17 cellular contexts compared by ENCODE assay signal in genomic region chr16:368388-369158, GRCh38. TPM values are rescaled to one million over a fixed set of nuclear protein-coding genes. Genes with fewer than 3 reads are reported as not detected.
DNase-seq lines count a peak whose midpoint lies in the region; TF ChIP-seq lines count a peak whose summit lies in the region.
"Had no signal": no experiment of that assay in that cellular context is flagged by ENCODE, and none has a peak within 500 bp of the region (broad histone marks: within the 10 kb centered on the region; RNA-seq: fewer than 3 reads in every experiment).

No MANE protein-coding gene starts in this region.

- H3K9me2 ChIP-seq in neural cell (ENCODE audit: insufficient read depth, low read length), result no peaks in the 10 kb centered on the region

- H3F3A ChIP-seq in neural cell (ENCODE audit: insufficient read depth, low read length, poor library complexity, severe bottlenecking), result no peaks in the 10 kb centered on the region

- peak overlapping the region; percentile 6 to 79 (median 68); a peak in 10 of 22 replicates for H3K9ac ChIP-seq in BLaER1 treated with 17β-estradiol and CSF1 and Interleukin-3, amounts not matched to agents 10 nM and 100 nM
- no peak overlapping the region for H3K9ac ChIP-seq in neural cell (ENCODE audit: low read length)

- intact Hi-C loops in activated T-helper 1 cell treated with anti-CD3 and anti-CD28 coated beads, Interleukin-12 subunit alpha, Interleukin-12 subunit beta, Interleukin-2, Interleukin-4 antibody, amounts not matched to agents 30 ng/mL and 10 ng/mL and 1 ng/mL, durations not matched to agents 14 hours and 24 hours and 36 hours (cut with micrococcal nuclease), result no loop called here

- no peak for TF ChIP-seq EP300 in neural cell (conservative IDR thresholded peaks at IDR 0.05; ENCODE audit: poor library complexity, severe bottlenecking)

- H3K9me3 Mint-ChIP-seq in activated CD4-positive, alpha-beta T cell treated with anti-CD3 and anti-CD28 coated beads, Interleukin-2, amount 10 ng/mL, durations not matched to agents 7 days and 5 days, result no peaks in the 10 kb centered on the region
- H3K9me3 Mint-ChIP-seq in activated T-helper 1 cell treated with anti-CD3 and anti-CD28 coated beads, Interleukin-12 subunit alpha, Interleukin-12 subunit beta, Interleukin-2, Interleukin-4 antibody, amounts not matched to agents 30 ng/mL and 10 ng/mL and 1 ng/mL, durations not matched to agents 14 hours and 24 hours and 36 hours, result no peaks in the 10 kb centered on the region

- H3K4me1 ChIP-seq in BLaER1 treated with 17β-estradiol and CSF1 and Interleukin-3, amounts not matched to agents 10 nM and 100 nM, result peaks cover 32 to 83% (median 72%) of the 10 kb centered on the region in 10 experiments

- H2AFZ ChIP-seq in neural cell (ENCODE audit: low read depth, low read length), result no peak overlapping the region
- H2AFZ ChIP-seq: GM23248 had no signal

- peak overlapping the region in 9 of 11 experiments; percentile 84 to 98 (median 95); a peak in 16 of 22 replicates for H3K4me2 ChIP-seq in BLaER1 treated with 17β-estradiol and CSF1 and Interleukin-3, amounts not matched to agents 10 nM and 100 nM
- H3K4me2 ChIP-seq in neural cell (ENCODE audit: low read length), result no peak overlapping the region

- H3K4me3 ChIP-seq in BLaER1 treated with 17β-estradiol and CSF1 and Interleukin-3, amounts not matched to agents 10 nM and 100 nM, result no peak overlapping the region
- H3K4me3 ChIP-seq in neural cell (ENCODE audit: low read length), result peak overlapping the region; percentile 61
- H3K4me3 ChIP-seq: GM23248 had no signal

- H3K9me3 ChIP-seq in BLaER1 treated with 17β-estradiol and CSF1 and Interleukin-3, amounts not matched to agents 10 nM and 100 nM (replicated peaks in 1 of 11), result no peaks in the 10 kb centered on the region
- H3K9me3 ChIP-seq in neural cell (ENCODE audit: low read length), result no peaks in the 10 kb centered on the region

- no peaks in the 10 kb centered on the region for H3K79me2 ChIP-seq in neural cell (replicated peaks; ENCODE audit: insufficient read depth, low read length)

- CTCF ChIA-PET in activated CD4-positive, alpha-beta T cell treated with anti-CD3 and anti-CD28 coated beads, Interleukin-2, amount 10 ng/mL, durations not matched to agents 7 days and 5 days (lab: Charles Lee), result interaction anchor here (0.5 to 1.3 kb wide), 3 partner anchors 16 to 211 kb away, joined by 3 to 4 read pairs (median 4); no protein-coding TSS in a partner anchor

- peaks cover 20% of the 10 kb centered on the region for H3K4me1 Mint-ChIP-seq in activated CD4-positive, alpha-beta T cell treated with anti-CD3 and anti-CD28 coated beads, Interleukin-2, amount 10 ng/mL, durations not matched to agents 7 days and 5 days
- peaks cover 4% of the 10 kb centered on the region for H3K4me1 Mint-ChIP-seq in activated T-helper 1 cell treated with anti-CD3 and anti-CD28 coated beads, Interleukin-12 subunit alpha, Interleukin-12 subunit beta, Interleukin-2, Interleukin-4 antibody, amounts not matched to agents 30 ng/mL and 10 ng/mL and 1 ng/mL, durations not matched to agents 14 hours and 24 hours and 36 hours (ENCODE audit: low read depth)

- peaks cover 44 to 63% (median 54%) of the 10 kb centered on the region in 11 experiments for H3K36me3 ChIP-seq in BLaER1 treated with 17β-estradiol and CSF1 and Interleukin-3, amounts not matched to agents 10 nM and 100 nM
- H3K36me3 ChIP-seq in neural cell (ENCODE audit: insufficient read depth, low read length), result no peaks in the 10 kb centered on the region

- no peak for TF ChIP-seq RAD21 in neural cell (conservative IDR thresholded peaks at IDR 0.05)

- no peak overlapping the region for H3K4me3 Mint-ChIP-seq in activated CD4-positive, alpha-beta T cell treated with anti-CD3 and anti-CD28 coated beads, Interleukin-2, amount 10 ng/mL, durations not matched to agents 7 days and 5 days
- peak overlapping the region; percentile 77 for H3K4me3 Mint-ChIP-seq in activated T-helper 1 cell treated with anti-CD3 and anti-CD28 coated beads, Interleukin-12 subunit alpha, Interleukin-12 subunit beta, Interleukin-2, Interleukin-4 antibody, amounts not matched to agents 30 ng/mL and 10 ng/mL and 1 ng/mL, durations not matched to agents 14 hours and 24 hours and 36 hours

- no peak overlapping the region for H3K27ac ChIP-seq in BLaER1 treated with 17β-estradiol and CSF1 and Interleukin-3, amounts not matched to agents 10 nM and 100 nM
- H3K27ac ChIP-seq in neural cell (ENCODE audit: low read length), result no peak overlapping the region
- H3K27ac ChIP-seq: GM23248, HL-60 had no signal

- H4K20me1 ChIP-seq in BLaER1 treated with 17β-estradiol and CSF1 and Interleukin-3, amounts not matched to agents 10 nM and 100 nM, result peaks cover 0 to 74% (median 42%) of the 10 kb centered on the region in 11 experiments; a peak in 20 of 22 replicates
- H4K20me1 ChIP-seq in neural cell (ENCODE audit: insufficient read depth), result no peaks in the 10 kb centered on the region

- no peaks in the 10 kb centered on the region for H3K27me3 ChIP-seq in BLaER1 treated with 17β-estradiol and CSF1 and Interleukin-3, amounts not matched to agents 10 nM and 100 nM
- H3K27me3 ChIP-seq in neural cell (ENCODE audit: insufficient read depth, low read depth, low read length), result no peaks in the 10 kb centered on the region

- DNase-seq in activated CD4-positive, alpha-beta T cell treated with anti-CD3 and anti-CD28 coated beads, Interleukin-2, amount 10 ng/mL, durations not matched to agents 7 days and 5 days, result no peak
- DNase-seq in activated CD4-positive, alpha-beta T cell treated with anti-CD3 and anti-CD28 coated beads, Interleukin-2, amount 50 U/mL, for 1 hour, result no peak
- no peak for DNase-seq in activated T-helper 1 cell treated with anti-CD3 and anti-CD28 coated beads, Interleukin-12 subunit alpha, Interleukin-12 subunit beta, Interleukin-2, Interleukin-4 antibody, amounts not matched to agents 30 ng/mL and 10 ng/mL and 1 ng/mL, durations not matched to agents 14 hours and 24 hours and 36 hours (ENCODE audit: low spot score)
- DNase-seq in HuH-7.5 (ENCODE audit: low spot score), result no peak
- no peak for DNase-seq in SW 1271 (lab: John Stamatoyannopoulos, UW)
- DNase-seq in NCI-H187 treated with DMSO at 0.1 percent for 48 hours (lab: John Stamatoyannopoulos, UW), result no peak
- DNase-seq: 8988T, GDM1, GM23248, KBM-7, NCI-H1048, NCI-H2227 treated with DMSO at 0.1 percent for 48 hours, NCI-H524 treated with DMSO at 0.1 percent for 48 hours, SHP77 treated with DMSO at 0.1 percent for 48 hours had no signal

- POLR2A ChIA-PET in activated CD4-positive, alpha-beta T cell treated with anti-CD3 and anti-CD28 coated beads, Interleukin-2, amount 10 ng/mL, durations not matched to agents 7 days and 5 days (lab: Charles Lee), result no interaction called here

- peak overlapping the region; percentile 75 for H3K27ac Mint-ChIP-seq in activated CD4-positive, alpha-beta T cell treated with anti-CD3 and anti-CD28 coated beads, Interleukin-2, amount 10 ng/mL, durations not matched to agents 7 days and 5 days
- no peak overlapping the region for H3K27ac Mint-ChIP-seq in activated T-helper 1 cell treated with anti-CD3 and anti-CD28 coated beads, Interleukin-12 subunit alpha, Interleukin-12 subunit beta, Interleukin-2, Interleukin-4 antibody, amounts not matched to agents 30 ng/mL and 10 ng/mL and 1 ng/mL, durations not matched to agents 14 hours and 24 hours and 36 hours

- peaks cover 17% of the 10 kb centered on the region for H3K36me3 Mint-ChIP-seq in activated CD4-positive, alpha-beta T cell treated with anti-CD3 and anti-CD28 coated beads, Interleukin-2, amount 10 ng/mL, durations not matched to agents 7 days and 5 days (ENCODE audit: low read depth)
- H3K36me3 Mint-ChIP-seq in activated T-helper 1 cell treated with anti-CD3 and anti-CD28 coated beads, Interleukin-12 subunit alpha, Interleukin-12 subunit beta, Interleukin-2, Interleukin-4 antibody, amounts not matched to agents 30 ng/mL and 10 ng/mL and 1 ng/mL, durations not matched to agents 14 hours and 24 hours and 36 hours (ENCODE audit: low read depth), result peaks cover 7% of the 10 kb centered on the region

- no peaks in the 10 kb centered on the region for H3K27me3 Mint-ChIP-seq in activated CD4-positive, alpha-beta T cell treated with anti-CD3 and anti-CD28 coated beads, Interleukin-2, amount 10 ng/mL, durations not matched to agents 7 days and 5 days
- H3K27me3 Mint-ChIP-seq in activated T-helper 1 cell treated with anti-CD3 and anti-CD28 coated beads, Interleukin-12 subunit alpha, Interleukin-12 subunit beta, Interleukin-2, Interleukin-4 antibody, amounts not matched to agents 30 ng/mL and 10 ng/mL and 1 ng/mL, durations not matched to agents 14 hours and 24 hours and 36 hours (ENCODE audit: insufficient read depth), result no peaks in the 10 kb centered on the region

- TF ChIP-seq CTCF in neural cell (IDR thresholded peaks at IDR 0.05; ENCODE audit: poor library complexity, severe bottlenecking), result no peak

RNA-seq across cellular contexts. Expression of gene MRPL28, which starts 1.8 kb away (rescaled TPM):
- total RNA-seq in activated CD4-positive, alpha-beta T cell treated with anti-CD3 and anti-CD28 coated beads, Interleukin-2, amount 10 ng/mL, durations not matched to agents 7 days and 5 days, result 10 to 100 TPM; 78.4 to 80.0 TPM
- 110 and 115 TPM in 2 replicates for total RNA-seq in activated T-helper 1 cell treated with anti-CD3 and anti-CD28 coated beads, Interleukin-12 subunit alpha, Interleukin-12 subunit beta, Interleukin-2, Interleukin-4 antibody, amounts not matched to agents 30 ng/mL and 10 ng/mL and 1 ng/mL, durations not matched to agents 14 hours and 24 hours and 36 hours
- polyA plus RNA-seq in neural cell, result 134 and 182 TPM in 2 replicates
- polyA minus RNA-seq in neural cell, result 60.3 and 61.8 TPM in 2 replicates

RNA-seq across cellular contexts. Expression of gene PGAP6, which starts 13.2 kb away (rescaled TPM):
- 10 to 100 TPM; 85.2 to 99.2 TPM for total RNA-seq in activated CD4-positive, alpha-beta T cell treated with anti-CD3 and anti-CD28 coated beads, Interleukin-2, amount 10 ng/mL, durations not matched to agents 7 days and 5 days
- total RNA-seq in activated T-helper 1 cell treated with anti-CD3 and anti-CD28 coated beads, Interleukin-12 subunit alpha, Interleukin-12 subunit beta, Interleukin-2, Interleukin-4 antibody, amounts not matched to agents 30 ng/mL and 10 ng/mL and 1 ng/mL, durations not matched to agents 14 hours and 24 hours and 36 hours, result 35.7 and 36.3 TPM in 2 replicates
- polyA plus RNA-seq in neural cell, result 36.7 and 47.3 TPM in 2 replicates
- polyA minus RNA-seq in neural cell, result 28.4 and 39.9 TPM in 2 replicates

RNA-seq across cellular contexts. Expression of gene AXIN1, which starts 16.1 kb away (rescaled TPM):
- 10 to 100 TPM; 25.5 to 30.6 TPM for total RNA-seq in activated CD4-positive, alpha-beta T cell treated with anti-CD3 and anti-CD28 coated beads, Interleukin-2, amount 10 ng/mL, durations not matched to agents 7 days and 5 days
- total RNA-seq in activated T-helper 1 cell treated with anti-CD3 and anti-CD28 coated beads, Interleukin-12 subunit alpha, Interleukin-12 subunit beta, Interleukin-2, Interleukin-4 antibody, amounts not matched to agents 30 ng/mL and 10 ng/mL and 1 ng/mL, durations not matched to agents 14 hours and 24 hours and 36 hours, result 28.1 and 30.3 TPM in 2 replicates
- 30.5 and 34.3 TPM in 2 replicates for polyA plus RNA-seq in neural cell
- polyA minus RNA-seq in neural cell, result 25.5 and 26.8 TPM in 2 replicates

RNA-seq across cellular contexts. Expression of gene NME4, which starts 28.4 kb away (rescaled TPM):
- 10 to 100 TPM; 27.0 to 30.9 TPM for total RNA-seq in activated CD4-positive, alpha-beta T cell treated with anti-CD3 and anti-CD28 coated beads, Interleukin-2, amount 10 ng/mL, durations not matched to agents 7 days and 5 days
- total RNA-seq in activated T-helper 1 cell treated with anti-CD3 and anti-CD28 coated beads, Interleukin-12 subunit alpha, Interleukin-12 subunit beta, Interleukin-2, Interleukin-4 antibody, amounts not matched to agents 30 ng/mL and 10 ng/mL and 1 ng/mL, durations not matched to agents 14 hours and 24 hours and 36 hours, result 57.2 and 58.7 TPM in 2 replicates
- 63.4 and 65.2 TPM in 2 replicates for polyA plus RNA-seq in neural cell
- polyA minus RNA-seq in neural cell, result 17.9 and 19.7 TPM in 2 replicates

RNA-seq across cellular contexts. Expression of gene DECR2, which starts 33.1 kb away (rescaled TPM):
- total RNA-seq in activated CD4-positive, alpha-beta T cell treated with anti-CD3 and anti-CD28 coated beads, Interleukin-2, amount 10 ng/mL, durations not matched to agents 7 days and 5 days, result 1 to 10 TPM; 5.3 to 6.9 TPM
- total RNA-seq in activated T-helper 1 cell treated with anti-CD3 and anti-CD28 coated beads, Interleukin-12 subunit alpha, Interleukin-12 subunit beta, Interleukin-2, Interleukin-4 antibody, amounts not matched to agents 30 ng/mL and 10 ng/mL and 1 ng/mL, durations not matched to agents 14 hours and 24 hours and 36 hours, result 18.0 and 20.1 TPM in 2 replicates
- 58.8 and 71.8 TPM in 2 replicates for polyA plus RNA-seq in neural cell
- polyA minus RNA-seq in neural cell, result 11.2 and 18.0 TPM in 2 replicates
